8 cellular contexts compared by ENCODE assay signal in the genomic region with DNA sequence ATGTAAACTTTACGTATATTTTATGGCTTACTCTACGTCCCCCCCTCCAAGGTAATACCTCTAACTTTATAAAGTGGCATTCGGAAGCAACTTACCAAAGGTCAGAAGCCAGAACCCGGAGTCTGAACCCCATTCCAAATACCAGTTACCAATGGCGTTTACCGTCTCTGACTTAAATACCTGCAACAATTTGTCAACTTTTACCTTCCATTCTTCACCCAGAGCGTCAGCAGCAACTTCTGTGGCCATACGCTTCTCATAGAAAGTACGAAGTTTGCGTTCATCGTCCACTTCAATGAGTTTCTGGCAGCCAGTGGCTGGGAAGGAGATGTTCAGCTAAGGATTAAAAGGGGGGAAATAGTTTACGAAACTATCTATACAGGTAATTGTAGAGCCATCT. TPM values are rescaled to one million over a fixed set of nuclear protein-coding genes. Genes with fewer than 3 reads are reported as not detected.
DNase-seq lines count a peak whose midpoint lies in the region; ATAC-seq and TF ChIP-seq lines count a peak whose summit lies in the region.

No MANE protein-coding gene starts in this region.

- H3K36me3 Mint-ChIP-seq in CD4-positive, alpha-beta memory T cell = peaks cover 42 to 55% of the 10 kb centered on the region in 2 donors

- peak overlapping the region; percentile 64 to 71 for H3K4me3 ChIP-seq in CD4-positive, alpha-beta memory T cell (ENCODE audit: low read length in 2 of 2)
- H3K4me3 ChIP-seq in OCI-LY1 (ENCODE audit: low read depth, low read length, poor library complexity, severe bottlenecking) (peak overlapping the region; percentile 94), neural cell (ENCODE audit: low read length) (peak overlapping the region; percentile 78)
- H3K4me3 ChIP-seq in effector memory CD4-positive, alpha-beta T cell (ENCODE audit: insufficient read depth, low read depth, low read length, poor library complexity, severe bottlenecking) = peak overlapping the region; percentile 76

- H2AFZ ChIP-seq in OCI-LY1 (ENCODE audit: low read length) (no peak overlapping the region), neural cell (ENCODE audit: low read depth, low read length) (peak overlapping the region; percentile 47)

- peaks cover 36 to 44% (median 40%) of the 10 kb centered on the region in 4 donors for H3K4me1 Mint-ChIP-seq in CD4-positive, alpha-beta memory T cell

- peaks cover 36% of the 10 kb centered on the region for H3K4me1 ChIP-seq in CD4-positive, alpha-beta memory T cell (ENCODE audit: insufficient read depth, low read length)
- peaks cover 31% of the 10 kb centered on the region for H3K4me1 ChIP-seq in OCI-LY1 (ENCODE audit: insufficient read depth, low read length, severe bottlenecking)
- peaks cover 13% of the 10 kb centered on the region for H3K4me1 ChIP-seq in effector memory CD4-positive, alpha-beta T cell (ENCODE audit: control insufficient read depth, insufficient read depth, low read length, poor library complexity, severe bottlenecking)

- H3K9me2 ChIP-seq in OCI-LY1 (ENCODE audit: low read depth, low read length) = no peaks in the 10 kb centered on the region
- H3K9me2 ChIP-seq in neural cell (ENCODE audit: insufficient read depth, low read length) = no peaks in the 10 kb centered on the region

- TF ChIP-seq RAD21 in neural cell (conservative IDR thresholded peaks at IDR 0.05) = no peak

- intact Hi-C loops in CD4-positive, alpha-beta memory T cell (cut with micrococcal nuclease) = loop anchor here (5.0 kb wide), 1 partner anchor 197 kb away; no protein-coding TSS in a partner anchor

- H3K79me2 ChIP-seq in OCI-LY1 (ENCODE audit: insufficient read depth, low read length) (peaks cover 19% of the 10 kb centered on the region), neural cell (replicated peaks; ENCODE audit: insufficient read depth, low read length) (peaks cover 14% of the 10 kb centered on the region)

- peak overlapping the region; percentile 97 to 99 (median 98) for H3K4me3 Mint-ChIP-seq in CD4-positive, alpha-beta memory T cell

- H3K9ac ChIP-seq in OCI-LY1 (ENCODE audit: low read length) (peak overlapping the region; percentile 89), neural cell (ENCODE audit: low read length) (peak overlapping the region; percentile 77)

- H3K36me3 ChIP-seq in CD4-positive, alpha-beta memory T cell (ENCODE audit: insufficient read depth, low read length) = peaks cover 44% of the 10 kb centered on the region
- H3K36me3 ChIP-seq in OCI-LY1 (ENCODE audit: insufficient read depth, low read length) (peaks cover 55% of the 10 kb centered on the region), neural cell (ENCODE audit: insufficient read depth, low read length) (peaks cover 5% of the 10 kb centered on the region)
- H3K36me3 ChIP-seq in effector memory CD4-positive, alpha-beta T cell (ENCODE audit: control insufficient read depth, insufficient read depth, low read length) = peaks cover 53% of the 10 kb centered on the region

- peak overlapping the region; percentile 96 to 100 (median 99) for H3K27ac Mint-ChIP-seq in CD4-positive, alpha-beta memory T cell

- no peaks in the 10 kb centered on the region for H4K20me1 ChIP-seq in OCI-LY1 (ENCODE audit: insufficient read depth, low read length)
- H4K20me1 ChIP-seq in neural cell (ENCODE audit: insufficient read depth) = no peaks in the 10 kb centered on the region

- POLR2A ChIA-PET in CD4-positive, alpha-beta memory T cell (lab: Charles Lee; ENCODE audit: partially characterized antibody) = interaction anchor here (0.9 to 2.9 kb wide), 15 partner anchors 11 to 330 kb away, joined by 3 to 49 read pairs (median 6); partner anchors contain the start of genes ACER2, DENND4C and RRAGA

- H3K9me3 Mint-ChIP-seq in CD4-positive, alpha-beta memory T cell = peaks cover 0 to 5% (median 0%) of the 10 kb centered on the region in 8 donors

- no peaks in the 10 kb centered on the region for H3K27me3 ChIP-seq in CD4-positive, alpha-beta memory T cell (ENCODE audit: insufficient read depth, low read length)
- H3K27me3 ChIP-seq in OCI-LY1 (ENCODE audit: insufficient read depth, low read length) = no peaks in the 10 kb centered on the region
- H3K27me3 ChIP-seq in effector memory CD4-positive, alpha-beta T cell (replicated peaks; ENCODE audit: control insufficient read depth, insufficient read depth, low read length, poor library complexity, severe bottlenecking) = no peaks in the 10 kb centered on the region
- no peaks in the 10 kb centered on the region for H3K27me3 ChIP-seq in neural cell (ENCODE audit: insufficient read depth, low read depth, low read length)

- H3F3A ChIP-seq in OCI-LY1 (ENCODE audit: insufficient read depth, low read length) (peaks cover 13% of the 10 kb centered on the region), neural cell (ENCODE audit: insufficient read depth, low read length, poor library complexity, severe bottlenecking) (peaks cover 6% of the 10 kb centered on the region)

- no peak for TF ChIP-seq EP300 in neural cell (conservative IDR thresholded peaks at IDR 0.05; ENCODE audit: poor library complexity, severe bottlenecking)

- CTCF ChIA-PET in CD4-positive, alpha-beta memory T cell (lab: Charles Lee; ENCODE audit: partially characterized antibody) = no interaction called here

- H3K27me3 Mint-ChIP-seq in CD4-positive, alpha-beta memory T cell = no peaks in the 10 kb centered on the region

- H3K9me3 ChIP-seq in CD4-positive, alpha-beta memory T cell (ENCODE audit: control insufficient read depth in 1 of 2, low read length in 2 of 2) = no peaks in the 10 kb centered on the region
- H3K9me3 ChIP-seq in OCI-LY1 (ENCODE audit: low read length) (no peaks in the 10 kb centered on the region), neural cell (ENCODE audit: low read length) (no peaks in the 10 kb centered on the region)
- no peaks in the 10 kb centered on the region for H3K9me3 ChIP-seq in effector memory CD4-positive, alpha-beta T cell (ENCODE audit: control insufficient read depth, low read length)

- H3K27ac ChIP-seq in CD4-positive, alpha-beta memory T cell (ENCODE audit: low read depth, low read length) = peak overlapping the region; percentile 83
- H3K27ac ChIP-seq in OCI-LY1 (ENCODE audit: low read depth, low read length, poor library complexity, severe bottlenecking) = peak overlapping the region; percentile 77
- H3K27ac ChIP-seq in effector memory CD4-positive, alpha-beta T cell (ENCODE audit: insufficient read depth, low read length, poor library complexity, severe bottlenecking) = peak overlapping the region; percentile 80
- H3K27ac ChIP-seq in neural cell (ENCODE audit: low read length) = peak overlapping the region; percentile 81

- ATAC-seq in GM18498 (IDR thresholded peaks at IDR 0.05; ENCODE audit: unreplicated experiment) = no peak

- H3K4me2 ChIP-seq in OCI-LY1 (ENCODE audit: low read length) (peak overlapping the region; percentile 85), neural cell (ENCODE audit: low read length) (peak overlapping the region; percentile 86)

- DNase-seq in CD4-positive, alpha-beta memory T cell = no peak
- no peak for DNase-seq in effector memory CD4-positive, alpha-beta T cell
- DNase-seq in NCI-H345 (lab: John Stamatoyannopoulos, UW) = no peak
- DNase-seq in stimulated activated CD8-positive, alpha-beta memory T cell treated with anti-CD3 and anti-CD28 coated beads, Interleukin-4, amount 100 ng/mL, for 48 hours = no peak
- DNase-seq in stimulated activated CD4-positive, alpha-beta T cell treated with anti-CD3 and anti-CD28 coated beads, Interleukin-2, amount 100 ng/mL, for 48 hours = no peak

- TF ChIP-seq CTCF in OCI-LY1 (IDR thresholded peaks at IDR 0.05; ENCODE audit: low read length) (no peak), neural cell (IDR thresholded peaks at IDR 0.05; ENCODE audit: poor library complexity, severe bottlenecking) (no peak)

TF ChIP-seq in neural cell, 6 proteins besides CTCF, POLR2A, EP300 and RAD21:
- TF ChIP-seq POLR2AphosphoS5 (IDR thresholded peaks at IDR 0.05) (no peak), TAF1 (IDR thresholded peaks at IDR 0.05; ENCODE audit: low read depth) (no peak), SMC3 (conservative IDR thresholded peaks at IDR 0.05; ENCODE audit: poor library complexity) (no peak), MXI1 (conservative IDR thresholded peaks at IDR 0.05; ENCODE audit: poor library complexity, severe bottlenecking) (no peak), EZH2 (IDR thresholded peaks at IDR 0.05; ENCODE audit: borderline replicate concordance, insufficient read depth, low read length, poor library complexity, severe bottlenecking) (no peak)
- TF ChIP-seq, protein P1, sequence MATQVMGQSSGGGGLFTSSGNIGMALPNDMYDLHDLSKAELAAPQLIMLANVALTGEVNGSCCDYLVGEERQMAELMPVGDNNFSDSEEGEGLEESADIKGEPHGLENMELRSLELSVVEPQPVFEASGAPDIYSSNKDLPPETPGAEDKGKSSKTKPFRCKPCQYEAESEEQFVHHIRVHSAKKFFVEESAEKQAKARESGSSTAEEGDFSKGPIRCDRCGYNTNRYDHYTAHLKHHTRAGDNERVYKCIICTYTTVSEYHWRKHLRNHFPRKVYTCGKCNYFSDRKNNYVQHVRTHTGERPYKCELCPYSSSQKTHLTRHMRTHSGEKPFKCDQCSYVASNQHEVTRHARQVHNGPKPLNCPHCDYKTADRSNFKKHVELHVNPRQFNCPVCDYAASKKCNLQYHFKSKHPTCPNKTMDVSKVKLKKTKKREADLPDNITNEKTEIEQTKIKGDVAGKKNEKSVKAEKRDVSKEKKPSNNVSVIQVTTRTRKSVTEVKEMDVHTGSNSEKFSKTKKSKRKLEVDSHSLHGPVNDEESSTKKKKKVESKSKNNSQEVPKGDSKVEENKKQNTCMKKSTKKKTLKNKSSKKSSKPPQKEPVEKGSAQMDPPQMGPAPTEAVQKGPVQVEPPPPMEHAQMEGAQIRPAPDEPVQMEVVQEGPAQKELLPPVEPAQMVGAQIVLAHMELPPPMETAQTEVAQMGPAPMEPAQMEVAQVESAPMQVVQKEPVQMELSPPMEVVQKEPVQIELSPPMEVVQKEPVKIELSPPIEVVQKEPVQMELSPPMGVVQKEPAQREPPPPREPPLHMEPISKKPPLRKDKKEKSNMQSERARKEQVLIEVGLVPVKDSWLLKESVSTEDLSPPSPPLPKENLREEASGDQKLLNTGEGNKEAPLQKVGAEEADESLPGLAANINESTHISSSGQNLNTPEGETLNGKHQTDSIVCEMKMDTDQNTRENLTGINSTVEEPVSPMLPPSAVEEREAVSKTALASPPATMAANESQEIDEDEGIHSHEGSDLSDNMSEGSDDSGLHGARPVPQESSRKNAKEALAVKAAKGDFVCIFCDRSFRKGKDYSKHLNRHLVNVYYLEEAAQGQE (IDR thresholded peaks at IDR 0.05; ENCODE audit: borderline replicate concordance) = no peak

RNA-seq across cellular contexts. Expression of gene RPS6, which starts 0.8 kb away (rescaled TPM):
- total RNA-seq in CD4-positive, alpha-beta memory T cell = 1,000 to 10,000 TPM; 3,774 to 4,063 TPM
- polyA plus RNA-seq in CD4-positive, alpha-beta memory T cell = 1,000 to 10,000 TPM; 2,768 to 3,604 TPM
- 1,018 and 1,189 TPM in 2 replicates for polyA plus RNA-seq in neural cell
- polyA minus RNA-seq in neural cell = 349 and 369 TPM in 2 replicates

RNA-seq across cellular contexts. Expression of gene ACER2, which starts 29.5 kb away (rescaled TPM):
- total RNA-seq in CD4-positive, alpha-beta memory T cell = 1 to 10 TPM; 5.9 to 6.0 TPM
- polyA plus RNA-seq in CD4-positive, alpha-beta memory T cell = under 1 TPM; 0.54 to 0.98 TPM
- polyA plus RNA-seq in neural cell = 3.0 and 7.1 TPM in 2 replicates
- polyA minus RNA-seq in neural cell = 16.1 and 17.1 TPM in 2 replicates
